Comparison of ENCODE assay signal across 8 cellular contexts in the genomic region with DNA sequence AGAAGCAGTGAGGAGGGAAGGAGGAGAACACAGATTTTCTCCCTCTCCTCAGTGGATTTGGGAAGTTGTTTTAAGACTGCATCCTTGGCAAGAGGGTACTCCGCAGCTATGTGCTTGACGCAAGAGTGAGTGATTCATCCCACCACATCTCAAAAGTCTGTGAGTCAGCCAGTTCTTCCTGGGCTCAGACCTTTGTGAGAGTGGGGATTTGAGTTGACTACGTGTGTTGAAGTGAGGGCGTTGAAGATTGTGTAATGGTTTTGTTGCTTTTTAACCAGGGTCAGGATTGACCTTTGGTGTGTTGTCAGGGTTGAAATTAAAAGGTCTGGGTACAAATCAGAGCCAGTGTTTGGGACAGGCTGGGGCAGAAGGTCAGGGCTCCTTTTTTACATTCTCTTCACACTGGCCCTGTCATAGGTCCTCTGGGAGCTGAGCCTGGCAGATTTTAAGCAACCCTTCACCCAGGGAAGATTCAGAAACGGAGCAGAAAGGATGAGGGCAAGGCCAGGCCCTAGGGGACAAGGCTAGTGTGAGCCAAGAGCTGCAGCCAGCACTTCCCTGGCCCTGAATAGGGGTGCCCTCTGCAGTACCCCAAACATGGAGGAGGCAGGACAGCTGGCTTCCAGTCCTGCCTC. TPM values are rescaled to one million over a fixed set of nuclear protein-coding genes. Genes with fewer than 3 reads are reported as not detected.
A peak's percentile ranks its signal among the peaks of the same experiment; 100 is the strongest.
DNase-seq lines count a peak whose midpoint lies in the region; ATAC-seq, FAIRE-seq and TF ChIP-seq lines count a peak whose summit lies in the region.

No MANE protein-coding gene starts in this region.

- no peaks in the 10 kb centered on the region for H3K27me3 ChIP-seq in ACC112 (ENCODE audit: insufficient read depth, low read length)
- H3K27me3 ChIP-seq in astrocyte (ENCODE audit: insufficient read depth, low read length) = no peaks in the 10 kb centered on the region

- ATAC-seq in left lobe of liver = peak; percentile 88
- no peak for ATAC-seq in GM21360 (IDR thresholded peaks at IDR 0.05; ENCODE audit: unreplicated experiment)
- no peak for ATAC-seq in GM21576 (IDR thresholded peaks at IDR 0.05; ENCODE audit: unreplicated experiment)

- no peaks in the 10 kb centered on the region for H3K27me3 Mint-ChIP-seq in astrocyte (ENCODE audit: low read depth, unreplicated experiment)

- peak; percentile 90 for FAIRE-seq in astrocyte (lab: Jason Lieb, UNC)

- H3K4me3 Mint-ChIP-seq in astrocyte (ENCODE audit: unreplicated experiment) = peak overlapping the region; percentile 1

- peak overlapping the region; percentile 80 for H3K9ac ChIP-seq in astrocyte (ENCODE audit: low read length)

- no peak overlapping the region for H2AFZ ChIP-seq in ACC112 (ENCODE audit: low read length, unreplicated experiment)
- H2AFZ ChIP-seq in astrocyte (ENCODE audit: low read depth, low read length) = peak overlapping the region; percentile 23

- H3K4me1 ChIP-seq in ACC112 (ENCODE audit: control insufficient read depth, insufficient read depth, low read length, unreplicated experiment) = peaks cover 60% of the 10 kb centered on the region
- peaks cover 33% of the 10 kb centered on the region for H3K4me1 ChIP-seq in astrocyte (ENCODE audit: insufficient read depth, low read length)

- H3K27ac ChIP-seq in ACC112 (ENCODE audit: low read depth, low read length) = peak overlapping the region; percentile 98
- H3K27ac ChIP-seq in astrocyte (ENCODE audit: low read depth, low read length) = peak overlapping the region; percentile 96

- peak overlapping the region; percentile 97 for H3K27ac Mint-ChIP-seq in astrocyte (ENCODE audit: unreplicated experiment)

- H3K4me2 ChIP-seq in astrocyte (ENCODE audit: low read length) = peak overlapping the region; percentile 76

- peak overlapping the region; percentile 48; the same call in 1 of the 2 replicates for H3K4me3 ChIP-seq in ACC112 (ENCODE audit: low read depth, low read length)
- peak overlapping the region; percentile 24 for H3K4me3 ChIP-seq in astrocyte (ENCODE audit: insufficient read depth, low read depth, low read length)

- H3K9me3 Mint-ChIP-seq in astrocyte (ENCODE audit: unreplicated experiment) = no peaks in the 10 kb centered on the region

- no peaks in the 10 kb centered on the region for H3K9me3 ChIP-seq in astrocyte (ENCODE audit: insufficient read depth, low read depth, low read length)

- H3K36me3 ChIP-seq in ACC112 (ENCODE audit: insufficient read depth, low read length) = no peaks in the 10 kb centered on the region
- H3K36me3 ChIP-seq in astrocyte (ENCODE audit: insufficient read depth, low read length) = no peaks in the 10 kb centered on the region

- peak; percentile 100 for DNase-seq in astrocyte (ENCODE audit: low read depth)
- DNase-seq in left lobe of liver (ENCODE audit: low spot score) = peak; percentile 85
- DNase-seq in ureter (ENCODE audit: low spot score) = peak; percentile 73
- DNase-seq in globus pallidus (ENCODE audit: low spot score) = no peak

- H4K20me1 ChIP-seq in astrocyte (ENCODE audit: insufficient read depth, low read length) = no peaks in the 10 kb centered on the region

- H3K4me1 Mint-ChIP-seq in astrocyte (ENCODE audit: low read depth, unreplicated experiment) = peaks cover 28% of the 10 kb centered on the region

- no peak for TF ChIP-seq RAD21 in Ishikawa (IDR thresholded peaks at IDR 0.05; ENCODE audit: low read depth)

- no peaks in the 10 kb centered on the region for H3K36me3 Mint-ChIP-seq in astrocyte (ENCODE audit: low read depth, unreplicated experiment)

- no peaks in the 10 kb centered on the region for H3K79me2 ChIP-seq in ACC112 (ENCODE audit: control insufficient read depth, insufficient read depth, low read length, unreplicated experiment)
- H3K79me2 ChIP-seq in astrocyte (ENCODE audit: insufficient read depth, low read length) = no peaks in the 10 kb centered on the region

- TF ChIP-seq CTCF in astrocyte (IDR thresholded peaks at IDR 0.05; ENCODE audit: insufficient read depth, low read depth, low read length) = no peak

- no peak for TF ChIP-seq EP300 in Ishikawa (IDR thresholded peaks at IDR 0.05; ENCODE audit: borderline replicate concordance)

TF ChIP-seq in Ishikawa, 13 proteins besides CTCF, POLR2A, EP300 and RAD21:
- TF ChIP-seq CEBPB (IDR thresholded peaks at IDR 0.05) = peak; percentile 42; the same call in 1 of the 2 replicates
- no peak for TF ChIP-seq FOXM1 (IDR thresholded peaks at IDR 0.05; ENCODE audit: borderline replicate concordance, low read depth)
- TF ChIP-seq, protein P1, sequence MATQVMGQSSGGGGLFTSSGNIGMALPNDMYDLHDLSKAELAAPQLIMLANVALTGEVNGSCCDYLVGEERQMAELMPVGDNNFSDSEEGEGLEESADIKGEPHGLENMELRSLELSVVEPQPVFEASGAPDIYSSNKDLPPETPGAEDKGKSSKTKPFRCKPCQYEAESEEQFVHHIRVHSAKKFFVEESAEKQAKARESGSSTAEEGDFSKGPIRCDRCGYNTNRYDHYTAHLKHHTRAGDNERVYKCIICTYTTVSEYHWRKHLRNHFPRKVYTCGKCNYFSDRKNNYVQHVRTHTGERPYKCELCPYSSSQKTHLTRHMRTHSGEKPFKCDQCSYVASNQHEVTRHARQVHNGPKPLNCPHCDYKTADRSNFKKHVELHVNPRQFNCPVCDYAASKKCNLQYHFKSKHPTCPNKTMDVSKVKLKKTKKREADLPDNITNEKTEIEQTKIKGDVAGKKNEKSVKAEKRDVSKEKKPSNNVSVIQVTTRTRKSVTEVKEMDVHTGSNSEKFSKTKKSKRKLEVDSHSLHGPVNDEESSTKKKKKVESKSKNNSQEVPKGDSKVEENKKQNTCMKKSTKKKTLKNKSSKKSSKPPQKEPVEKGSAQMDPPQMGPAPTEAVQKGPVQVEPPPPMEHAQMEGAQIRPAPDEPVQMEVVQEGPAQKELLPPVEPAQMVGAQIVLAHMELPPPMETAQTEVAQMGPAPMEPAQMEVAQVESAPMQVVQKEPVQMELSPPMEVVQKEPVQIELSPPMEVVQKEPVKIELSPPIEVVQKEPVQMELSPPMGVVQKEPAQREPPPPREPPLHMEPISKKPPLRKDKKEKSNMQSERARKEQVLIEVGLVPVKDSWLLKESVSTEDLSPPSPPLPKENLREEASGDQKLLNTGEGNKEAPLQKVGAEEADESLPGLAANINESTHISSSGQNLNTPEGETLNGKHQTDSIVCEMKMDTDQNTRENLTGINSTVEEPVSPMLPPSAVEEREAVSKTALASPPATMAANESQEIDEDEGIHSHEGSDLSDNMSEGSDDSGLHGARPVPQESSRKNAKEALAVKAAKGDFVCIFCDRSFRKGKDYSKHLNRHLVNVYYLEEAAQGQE (IDR thresholded peaks at IDR 0.05; ENCODE audit: low read depth) = no peak
- no peak for TF ChIP-seq TAF1 (IDR thresholded peaks at IDR 0.05; ENCODE audit: low read depth)
- TF ChIP-seq YY1 (IDR thresholded peaks at IDR 0.05; ENCODE audit: low read depth) = no peak
- no peak for TF ChIP-seq TCF12 (IDR thresholded peaks at IDR 0.05; ENCODE audit: low read depth)
- TF ChIP-seq EGR1 (IDR thresholded peaks at IDR 0.05) = no peak
- 0 out of 2 replicates have a peak, but pooled peaks have one; percentile 26 for TF ChIP-seq NFIC (IDR thresholded peaks at IDR 0.05)

RNA-seq across cellular contexts. Expression of a gene that starts 4.2 kb away (rescaled TPM):
- not detected in 2 replicates for total RNA-seq in astrocyte
- total RNA-seq in left lobe of liver = not detected
- total RNA-seq in ureter = not detected

RNA-seq across cellular contexts. Expression of a gene that starts 12.7 kb away (rescaled TPM):
- total RNA-seq in astrocyte = 10.5 and 13.3 TPM in 2 replicates
- 392 TPM for total RNA-seq in left lobe of liver
- 12.7 TPM for total RNA-seq in ureter

RNA-seq across cellular contexts. Expression of a gene that starts 52.0 kb away (rescaled TPM):
- total RNA-seq in astrocyte (0.34 and 0.62 TPM in 2 replicates), left lobe of liver (4.8 TPM), ureter (4.8 TPM)

Comparison
In these comparisons a context has a peak if more than half of its experiments do, and no peak if none do; other contexts are left out.
1. RNA of a gene that starts 12.7 kb away (total RNA-seq): 392 TPM in left lobe of liver (single experiment); 12.7 TPM in ureter (single experiment) and 10.5 to 13.3 TPM in astrocyte; every median in the first group is over 10 times any median in the second.